ENCODE assay signal across 24 cellular contexts in the genomic region with DNA sequence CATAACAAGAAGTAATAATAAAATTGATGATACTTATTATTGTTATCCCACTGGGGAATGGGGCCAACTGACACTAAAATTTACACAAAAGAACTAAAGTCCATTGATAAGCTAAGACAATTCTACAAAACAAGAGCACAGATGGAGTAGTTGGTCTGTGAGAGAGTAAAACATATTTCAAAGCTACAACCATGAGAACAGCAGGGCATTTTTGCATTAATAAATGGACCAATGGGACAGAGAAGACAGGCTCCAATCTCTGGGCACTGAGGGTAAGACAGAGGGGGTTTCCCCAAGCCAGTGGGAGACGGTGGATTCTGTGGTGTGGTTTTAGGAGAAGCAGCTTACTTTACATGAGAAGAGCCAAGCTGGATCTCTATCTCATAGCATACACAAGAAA. TPM values are rescaled to one million over a fixed set of nuclear protein-coding genes. Genes with fewer than 3 reads are reported as not detected.
"Had no signal": no experiment of that assay in that cellular context is flagged by ENCODE, and none has a peak within 500 bp of the region (broad histone marks: within the 10 kb centered on the region; RNA-seq: fewer than 3 reads in every experiment).

No MANE protein-coding gene starts in this region.

- H3K79me2 ChIP-seq: parathyroid adenoma had no signal

- H3K27me3 Mint-ChIP-seq: natural killer cell treated with Interleukin-12 subunit alpha and Interleukin-12 subunit beta and Interleukin-15 and Interleukin-18, amount 100 ng/mL, for 72 hours; stimulated activated naive CD8-positive, alpha-beta T cell treated with anti-CD3 and anti-CD28 coated beads, Interleukin-15, Interleukin-2, amounts not matched to agents 100 ng/mL and 50 ng/mL, for 24 hours; type B pancreatic cell had no signal

- H3K27me3 ChIP-seq: esophagus squamous epithelium, neural progenitor cell, right lobe of liver had no signal

- H3K9me3 Mint-ChIP-seq: natural killer cell treated with Interleukin-12 subunit alpha and Interleukin-12 subunit beta and Interleukin-15 and Interleukin-18, amount 100 ng/mL, for 72 hours; neural progenitor cell; stimulated activated memory B cell treated with anti-CD40 and anti-IgM and Interleukin-4, amounts not matched to agents 10 μg/mL and 1 μg/mL and 100 μg/mL, for 72 hours; stimulated activated naive CD8-positive, alpha-beta T cell treated with anti-CD3 and anti-CD28 coated beads, Interleukin-15, Interleukin-2, amounts not matched to agents 100 ng/mL and 50 ng/mL, for 24 hours had no signal

- H3K36me3 ChIP-seq: neural progenitor cell, prostate gland had no signal

- H3K36me3 Mint-ChIP-seq: natural killer cell treated with Interleukin-12 subunit alpha and Interleukin-12 subunit beta and Interleukin-15 and Interleukin-18, amount 100 ng/mL, for 72 hours; stimulated activated memory B cell treated with anti-CD40 and anti-IgM and Interleukin-4, amounts not matched to agents 10 μg/mL and 1 μg/mL and 100 μg/mL, for 72 hours had no signal

- H3K4me2 ChIP-seq: neural progenitor cell had no signal

- H3K4me3 ChIP-seq: esophagus squamous epithelium, lung, neural progenitor cell, prostate gland, right lobe of liver, spleen had no signal

- DNase-seq: effector memory CD4-positive, alpha-beta T cell; esophagus squamous epithelium; foreskin fibroblast; kidney; left cardiac atrium; left ventricle myocardium superior; mesenchymal stem cell; midbrain; nucleus accumbens; right lobe of liver; spleen; stimulated activated CD4-positive, alpha-beta T cell treated with anti-CD3 and anti-CD28 coated beads, Interleukin-15, amount 100 ng/mL, for 24 hours; stimulated activated CD4-positive, alpha-beta T cell treated with anti-CD3 and anti-CD28 coated beads, Interleukin-1b, Interleukin-23, amount 100 ng/mL, for 48 hours; stimulated activated CD4-positive, alpha-beta T cell treated with anti-CD3 and anti-CD28 coated beads, Interleukin-4, amount 100 ng/mL, for 24 hours had no signal

- H3K4me3 Mint-ChIP-seq: natural killer cell treated with Interleukin-12 subunit alpha and Interleukin-12 subunit beta and Interleukin-15 and Interleukin-18, amount 100 ng/mL, for 72 hours; neural progenitor cell; stimulated activated memory B cell treated with anti-CD40 and anti-IgM and Interleukin-4, amounts not matched to agents 10 μg/mL and 1 μg/mL and 100 μg/mL, for 72 hours; stimulated activated naive CD8-positive, alpha-beta T cell treated with anti-CD3 and anti-CD28 coated beads, Interleukin-15, Interleukin-2, amounts not matched to agents 100 ng/mL and 50 ng/mL, for 24 hours; type B pancreatic cell had no signal

- H3K9me3 ChIP-seq: esophagus squamous epithelium, prostate gland, right lobe of liver had no signal

- H2AFZ ChIP-seq: neural progenitor cell, parathyroid adenoma had no signal

- ATAC-seq: left cardiac atrium; left ventricle myocardium superior; natural killer cell treated with Interleukin-12 subunit alpha and Interleukin-12 subunit beta and Interleukin-15 and Interleukin-18, amount 100 ng/mL, for 72 hours; right lobe of liver; stimulated activated memory B cell treated with anti-CD40 and anti-IgM and Interleukin-4, amounts not matched to agents 10 μg/mL and 1 μg/mL and 100 μg/mL, for 72 hours had no signal

- H3K27ac ChIP-seq: epithelial cell of prostate, neural progenitor cell, parathyroid adenoma, prostate gland had no signal

- H3K27ac Mint-ChIP-seq: natural killer cell treated with Interleukin-12 subunit alpha and Interleukin-12 subunit beta and Interleukin-15 and Interleukin-18, amount 100 ng/mL, for 72 hours; neural progenitor cell; stimulated activated memory B cell treated with anti-CD40 and anti-IgM and Interleukin-4, amounts not matched to agents 10 μg/mL and 1 μg/mL and 100 μg/mL, for 72 hours; stimulated activated naive CD8-positive, alpha-beta T cell treated with anti-CD3 and anti-CD28 coated beads, Interleukin-15, Interleukin-2, amounts not matched to agents 100 ng/mL and 50 ng/mL, for 24 hours; type B pancreatic cell had no signal

- H3K4me1 ChIP-seq: neural progenitor cell, parathyroid adenoma, prostate gland had no signal

RNA-seq across cellular contexts. Expression of a gene that starts 56.4 kb away (rescaled TPM):
- total RNA-seq: esophagus squamous epithelium; left ventricle myocardium superior; lung; natural killer cell treated with Interleukin-12 subunit alpha and Interleukin-12 subunit beta and Interleukin-15 and Interleukin-18, amount 100 ng/mL, for 72 hours; prostate gland; renal cortical epithelial cell; spleen had no signal
